In genomic region chr12:53097564-53098353, GRCh38 we compare ENCODE assay signal across 8 cellular contexts. TPM values are rescaled to one million over a fixed set of nuclear protein-coding genes. Genes with fewer than 3 reads are reported as not detected.
A peak's percentile ranks its signal among the peaks of the same experiment; 100 is the strongest.
DNase-seq lines count a peak whose midpoint lies in the region; TF ChIP-seq lines count a peak whose summit lies in the region.

Gene IGFBP6 (plus strand): TSS chr12:53097667. CDS start chr12:53097718, 51 bp downstream.

- POLR2A ChIA-PET in AG04449 (lab: Yijun Ruan, JAX), result interaction anchor here (1.2 to 4.7 kb wide), 5 partner anchors 13 to 58 kb away, joined by 3 to 86 read pairs (median 24); partner anchors contain the start of genes SPRYD3 and TNS2

- peaks cover 43% of the 10 kb centered on the region for H3K4me1 Mint-ChIP-seq in endothelial cell (ENCODE audit: unreplicated experiment)

- H3K36me3 Mint-ChIP-seq in endothelial cell (ENCODE audit: low read depth, unreplicated experiment), result no peaks in the 10 kb centered on the region

- peak; percentile 40 for TF ChIP-seq POLR2A in GM19193 (IDR thresholded peaks at IDR 0.05; ENCODE audit: extremely low read depth, insufficient read depth, insufficient read length)

- H3K9me3 Mint-ChIP-seq in endothelial cell (ENCODE audit: unreplicated experiment), result no peaks in the 10 kb centered on the region

- peak within 1 kb of the TSS; percentile 73 for H3K4me3 ChIP-seq in AG04449 (ENCODE audit: low read depth, low read length)

- TF ChIP-seq CTCF in AG04449 (IDR thresholded peaks at IDR 0.05; ENCODE audit: insufficient read depth, low read length, missing control alignments) (no peak), endothelial cell (IDR thresholded peaks at IDR 0.05; ENCODE audit: unreplicated experiment) (no peak)

- no peak within 1 kb of the TSS for H3K27ac Mint-ChIP-seq in endothelial cell (ENCODE audit: unreplicated experiment)

- H3K4me3 Mint-ChIP-seq in endothelial cell (ENCODE audit: unreplicated experiment), result peak within 1 kb of the TSS; percentile 88

- CTCF ChIA-PET in AG04449 (lab: Yijun Ruan, JAX), result interaction anchor here (0.9 to 20.8 kb wide), 14 partner anchors 18 to 91 kb away, joined by 3 to 655 read pairs (median 5); partner anchors contain the start of genes CSAD, SPRYD3 and ZNF740

- H3K27me3 Mint-ChIP-seq in endothelial cell (ENCODE audit: unreplicated experiment), result peaks cover 22% of the 10 kb centered on the region

- DNase-seq in AG04449 (ENCODE audit: low read depth, low spot score), result no peak
- peak; percentile 67 for DNase-seq in NCI-H345 (lab: John Stamatoyannopoulos, UW)
- DNase-seq in activated CD8-positive, alpha-beta memory T cell treated with anti-CD3 and anti-CD28 coated beads, Interleukin-2, amount 50 U/mL, for 4 hours, result peak; percentile 48
- DNase-seq in endothelial cell (ENCODE audit: low spot score), result peak; percentile 53
- DNase-seq in mucosa of gallbladder (ENCODE audit: low spot score), result no peak
- DNase-seq in stimulated activated naive CD4-positive, alpha-beta T cell (lab: John Stamatoyannopoulos, UW), result peak; percentile 41 to 68 (median 57)
- no peak for DNase-seq in SK-N-DZ (ENCODE audit: low spot score)

RNA-seq across cellular contexts. Expression of gene IGFBP6, which starts in this region (rescaled TPM):
- total RNA-seq in endothelial cell (ENCODE audit: unreplicated experiment) (21.1 TPM), mucosa of gallbladder (22.8 TPM)
- not detected in 2 replicates for polyA plus RNA-seq in SK-N-DZ (2014; cell fraction: cytosol; rRNA removed)
- polyA plus RNA-seq in SK-N-DZ (2014; cell fraction: nucleus; rRNA removed), result not detected in 2 replicates

Comparison
In these comparisons a context has a peak if more than half of its experiments do, and no peak if none do; other contexts are left out.
1. DNase-seq: peak in NCI-H345 (single experiment), activated CD8-positive, alpha-beta memory T cell treated with anti-CD3 and anti-CD28 coated beads, Interleukin-2, amount 50 U/mL, for 4 hours (single experiment), endothelial cell (single experiment) and stimulated activated naive CD4-positive, alpha-beta T cell (6 of 6); none in AG04449 (single experiment), mucosa of gallbladder (single experiment) and SK-N-DZ (single experiment).